In the genomic region with DNA sequence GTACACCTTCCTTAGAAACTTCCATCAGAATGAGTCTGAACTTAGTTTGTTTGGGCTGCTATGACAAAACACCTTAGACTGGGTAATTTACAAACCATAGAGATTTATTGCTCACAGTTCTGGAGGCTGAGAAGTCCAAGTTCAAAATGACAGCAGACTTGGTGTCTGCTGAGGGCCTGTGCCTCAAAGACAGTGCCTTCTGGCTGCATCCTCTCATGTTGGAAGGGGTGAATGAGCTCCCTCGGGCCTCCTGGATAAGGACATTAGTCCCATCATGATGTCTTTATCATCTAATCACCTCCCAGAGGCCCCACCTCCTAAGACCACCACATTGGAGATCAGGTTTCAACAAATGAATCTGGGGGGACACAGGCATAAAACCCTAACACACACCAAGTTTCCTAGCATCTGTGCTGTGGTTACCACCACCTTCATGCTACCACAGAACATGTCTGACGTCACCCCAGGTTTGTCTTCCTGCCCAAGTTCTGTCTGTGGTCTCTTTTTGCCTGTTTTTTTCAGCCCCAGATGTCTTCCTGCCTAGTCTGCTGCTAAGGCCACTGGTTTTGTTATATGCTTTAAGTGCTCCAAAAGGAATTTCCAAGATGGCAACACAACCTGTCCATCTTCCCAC, we compare ENCODE assay signal across 1 cellular context.
TF ChIP-seq lines count a peak whose summit lies in the region.

No MANE protein-coding gene starts in this region.

TF ChIP-seq in GM23338, 12 proteins besides CTCF, POLR2A, EP300 and RAD21:
- TF ChIP-seq ZNF331 (CRISPR knock-in tag; IDR thresholded peaks at IDR 0.05; ENCODE audit: low read depth) (no peak), EZH2 (IDR thresholded peaks at IDR 0.05; ENCODE audit: low read depth, unreplicated experiment) (no peak), CREB1 (CRISPR knock-in tag; IDR thresholded peaks at IDR 0.05; ENCODE audit: low read depth) (no peak), NANOG (IDR thresholded peaks at IDR 0.05; ENCODE audit: borderline replicate concordance) (no peak), EZH2phosphoT487 (IDR thresholded peaks at IDR 0.05; ENCODE audit: unreplicated experiment) (no peak)
- TF ChIP-seq, protein P1, sequence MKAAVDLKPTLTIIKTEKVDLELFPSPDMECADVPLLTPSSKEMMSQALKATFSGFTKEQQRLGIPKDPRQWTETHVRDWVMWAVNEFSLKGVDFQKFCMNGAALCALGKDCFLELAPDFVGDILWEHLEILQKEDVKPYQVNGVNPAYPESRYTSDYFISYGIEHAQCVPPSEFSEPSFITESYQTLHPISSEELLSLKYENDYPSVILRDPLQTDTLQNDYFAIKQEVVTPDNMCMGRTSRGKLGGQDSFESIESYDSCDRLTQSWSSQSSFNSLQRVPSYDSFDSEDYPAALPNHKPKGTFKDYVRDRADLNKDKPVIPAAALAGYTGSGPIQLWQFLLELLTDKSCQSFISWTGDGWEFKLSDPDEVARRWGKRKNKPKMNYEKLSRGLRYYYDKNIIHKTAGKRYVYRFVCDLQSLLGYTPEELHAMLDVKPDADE (IDR thresholded peaks at IDR 0.05) = no peak
- TF ChIP-seq, protein P2, sequence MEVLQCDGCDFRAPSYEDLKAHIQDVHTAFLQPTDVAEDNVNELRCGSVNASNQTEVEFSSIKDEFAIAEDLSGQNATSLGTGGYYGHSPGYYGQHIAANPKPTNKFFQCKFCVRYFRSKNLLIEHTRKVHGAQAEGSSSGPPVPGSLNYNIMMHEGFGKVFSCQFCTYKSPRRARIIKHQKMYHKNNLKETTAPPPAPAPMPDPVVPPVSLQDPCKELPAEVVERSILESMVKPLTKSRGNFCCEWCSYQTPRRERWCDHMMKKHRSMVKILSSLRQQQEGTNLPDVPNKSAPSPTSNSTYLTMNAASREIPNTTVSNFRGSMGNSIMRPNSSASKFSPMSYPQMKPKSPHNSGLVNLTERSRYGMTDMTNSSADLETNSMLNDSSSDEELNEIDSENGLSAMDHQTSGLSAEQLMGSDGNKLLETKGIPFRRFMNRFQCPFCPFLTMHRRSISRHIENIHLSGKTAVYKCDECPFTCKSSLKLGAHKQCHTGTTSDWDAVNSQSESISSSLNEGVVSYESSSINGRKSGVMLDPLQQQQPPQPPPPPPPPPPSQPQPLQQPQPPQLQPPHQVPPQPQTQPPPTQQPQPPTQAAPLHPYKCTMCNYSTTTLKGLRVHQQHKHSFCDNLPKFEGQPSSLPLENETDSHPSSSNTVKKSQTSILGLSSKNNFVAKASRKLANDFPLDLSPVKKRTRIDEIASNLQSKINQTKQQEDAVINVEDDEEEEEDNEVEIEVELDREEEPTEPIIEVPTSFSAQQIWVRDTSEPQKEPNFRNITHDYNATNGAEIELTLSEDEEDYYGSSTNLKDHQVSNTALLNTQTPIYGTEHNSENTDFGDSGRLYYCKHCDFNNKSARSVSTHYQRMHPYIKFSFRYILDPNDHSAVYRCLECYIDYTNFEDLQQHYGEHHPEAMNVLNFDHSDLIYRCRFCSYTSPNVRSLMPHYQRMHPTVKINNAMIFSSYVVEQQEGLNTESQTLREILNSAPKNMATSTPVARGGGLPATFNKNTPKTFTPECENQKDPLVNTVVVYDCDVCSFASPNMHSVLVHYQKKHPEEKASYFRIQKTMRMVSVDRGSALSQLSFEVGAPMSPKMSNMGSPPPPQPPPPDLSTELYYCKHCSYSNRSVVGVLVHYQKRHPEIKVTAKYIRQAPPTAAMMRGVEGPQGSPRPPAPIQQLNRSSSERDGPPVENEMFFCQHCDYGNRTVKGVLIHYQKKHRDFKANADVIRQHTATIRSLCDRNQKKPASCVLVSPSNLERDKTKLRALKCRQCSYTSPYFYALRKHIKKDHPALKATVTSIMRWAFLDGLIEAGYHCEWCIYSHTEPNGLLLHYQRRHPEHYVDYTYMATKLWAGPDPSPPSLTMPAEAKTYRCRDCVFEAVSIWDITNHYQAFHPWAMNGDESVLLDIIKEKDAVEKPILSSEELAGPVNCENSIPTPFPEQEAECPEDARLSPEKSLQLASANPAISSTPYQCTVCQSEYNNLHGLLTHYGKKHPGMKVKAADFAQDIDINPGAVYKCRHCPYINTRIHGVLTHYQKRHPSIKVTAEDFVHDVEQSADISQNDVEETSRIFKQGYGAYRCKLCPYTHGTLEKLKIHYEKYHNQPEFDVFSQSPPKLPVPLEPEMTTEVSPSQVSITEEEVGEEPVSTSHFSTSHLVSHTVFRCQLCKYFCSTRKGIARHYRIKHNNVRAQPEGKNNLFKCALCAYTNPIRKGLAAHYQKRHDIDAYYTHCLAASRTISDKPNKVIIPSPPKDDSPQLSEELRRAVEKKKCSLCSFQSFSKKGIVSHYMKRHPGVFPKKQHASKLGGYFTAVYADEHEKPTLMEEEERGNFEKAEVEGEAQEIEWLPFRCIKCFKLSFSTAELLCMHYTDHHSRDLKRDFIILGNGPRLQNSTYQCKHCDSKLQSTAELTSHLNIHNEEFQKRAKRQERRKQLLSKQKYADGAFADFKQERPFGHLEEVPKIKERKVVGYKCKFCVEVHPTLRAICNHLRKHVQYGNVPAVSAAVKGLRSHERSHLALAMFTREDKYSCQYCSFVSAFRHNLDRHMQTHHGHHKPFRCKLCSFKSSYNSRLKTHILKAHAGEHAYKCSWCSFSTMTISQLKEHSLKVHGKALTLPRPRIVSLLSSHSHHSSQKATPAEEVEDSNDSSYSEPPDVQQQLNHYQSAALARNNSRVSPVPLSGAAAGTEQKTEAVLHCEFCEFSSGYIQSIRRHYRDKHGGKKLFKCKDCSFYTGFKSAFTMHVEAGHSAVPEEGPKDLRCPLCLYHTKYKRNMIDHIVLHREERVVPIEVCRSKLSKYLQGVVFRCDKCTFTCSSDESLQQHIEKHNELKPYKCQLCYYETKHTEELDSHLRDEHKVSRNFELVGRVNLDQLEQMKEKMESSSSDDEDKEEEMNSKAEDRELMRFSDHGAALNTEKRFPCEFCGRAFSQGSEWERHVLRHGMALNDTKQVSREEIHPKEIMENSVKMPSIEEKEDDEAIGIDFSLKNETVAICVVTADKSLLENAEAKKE (CRISPR knock-in tag; IDR thresholded peaks at IDR 0.05) = no peak
